12 cellular contexts compared by ENCODE assay signal in the genomic region with DNA sequence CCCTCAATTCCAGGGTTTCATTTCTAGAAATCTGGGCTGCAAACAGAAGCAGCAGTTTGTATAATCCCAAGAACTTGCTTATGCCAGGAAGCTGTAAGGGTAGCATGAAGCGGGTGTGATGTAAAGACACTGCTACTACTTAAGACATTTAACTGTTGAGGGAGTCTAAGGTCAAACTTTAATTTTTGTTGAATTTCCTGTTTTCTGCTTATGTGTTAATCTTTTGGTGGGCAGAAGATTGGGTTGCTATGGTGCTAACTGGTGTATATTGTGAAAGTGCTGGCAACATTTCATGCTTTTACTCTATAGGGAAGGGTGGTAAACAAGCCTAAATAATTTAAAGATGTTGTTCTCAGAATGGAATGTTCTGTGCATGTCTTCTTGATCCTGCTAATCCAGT. TPM values are rescaled to one million over a fixed set of nuclear protein-coding genes. Genes with fewer than 3 reads are reported as not detected.
DNase-seq lines count a peak whose midpoint lies in the region; ATAC-seq and TF ChIP-seq lines count a peak whose summit lies in the region.
"Had no signal": no experiment of that assay in that cellular context is flagged by ENCODE, and none has a peak within 500 bp of the region (broad histone marks: within the 10 kb centered on the region; RNA-seq: fewer than 3 reads in every experiment).

No MANE protein-coding gene starts in this region.

- no peaks in the 10 kb centered on the region for H3K27me3 Mint-ChIP-seq in CD4-positive, alpha-beta memory T cell
- H3K27me3 Mint-ChIP-seq in neural crest cell (ENCODE audit: low read depth), result peaks cover 15% of the 10 kb centered on the region

- no peak for ATAC-seq in GM18498 (IDR thresholded peaks at IDR 0.05; ENCODE audit: unreplicated experiment)
- ATAC-seq: body of pancreas had no signal

- peaks cover 0 to 2% (median 0%) of the 10 kb centered on the region in 8 donors for H3K9me3 Mint-ChIP-seq in CD4-positive, alpha-beta memory T cell
- H3K9me3 Mint-ChIP-seq in neural crest cell, result no peaks in the 10 kb centered on the region

- H3K27me3 ChIP-seq in CD4-positive, alpha-beta memory T cell (ENCODE audit: insufficient read depth, low read length), result no peaks in the 10 kb centered on the region
- H3K27me3 ChIP-seq: body of pancreas had no signal

- no peak overlapping the region for H3K27ac ChIP-seq in CD4-positive, alpha-beta memory T cell (ENCODE audit: low read depth, low read length)

- H3K4me3 ChIP-seq in CD4-positive, alpha-beta memory T cell (ENCODE audit: low read length in 2 of 2), result no peak overlapping the region
- H3K4me3 ChIP-seq: body of pancreas had no signal

- CTCF ChIA-PET in CD4-positive, alpha-beta memory T cell (lab: Charles Lee; ENCODE audit: partially characterized antibody), result no interaction called here

- POLR2A ChIA-PET in CD4-positive, alpha-beta memory T cell (lab: Charles Lee; ENCODE audit: partially characterized antibody), result interaction anchor here (0.6 kb wide), 1 partner anchor 14 kb away, joined by 3 read pairs; no protein-coding TSS in a partner anchor

- peak overlapping the region in 5 of 7 donors; percentile 17 to 89 (median 38) for H3K27ac Mint-ChIP-seq in CD4-positive, alpha-beta memory T cell
- H3K27ac Mint-ChIP-seq in neural crest cell (ENCODE audit: unreplicated experiment), result no peak overlapping the region

- no peaks in the 10 kb centered on the region for H3K36me3 ChIP-seq in CD4-positive, alpha-beta memory T cell (ENCODE audit: insufficient read depth, low read length)

- peaks cover 60% of the 10 kb centered on the region for H3K4me1 ChIP-seq in CD4-positive, alpha-beta memory T cell (ENCODE audit: insufficient read depth, low read length)

- no peaks in the 10 kb centered on the region for H3K9me3 ChIP-seq in CD4-positive, alpha-beta memory T cell (ENCODE audit: control insufficient read depth in 1 of 2, low read length in 2 of 2)
- H3K9me3 ChIP-seq: body of pancreas had no signal

- peaks cover 48 to 76% (median 62%) of the 10 kb centered on the region in 4 donors for H3K4me1 Mint-ChIP-seq in CD4-positive, alpha-beta memory T cell
- peaks cover 34% of the 10 kb centered on the region for H3K4me1 Mint-ChIP-seq in neural crest cell

- intact Hi-C loops in CD4-positive, alpha-beta memory T cell (cut with micrococcal nuclease), result loop anchor here (5.0 kb wide), 1 partner anchor 1749 kb away; the partner anchor contains the start of genes HADHA and HADHB

- H3K36me3 Mint-ChIP-seq in CD4-positive, alpha-beta memory T cell, result peaks cover 0 to 5% of the 10 kb centered on the region in 2 donors
- no peaks in the 10 kb centered on the region for H3K36me3 Mint-ChIP-seq in neural crest cell (ENCODE audit: low read depth)

- H3K4me3 Mint-ChIP-seq in CD4-positive, alpha-beta memory T cell, result peak overlapping the region in 7 of 8 donors; percentile 82 to 90 (median 87)
- peak overlapping the region; percentile 91 for H3K4me3 Mint-ChIP-seq in neural crest cell

- no peak for DNase-seq in CD4-positive, alpha-beta memory T cell
- DNase-seq in NOMO-1 treated with DMSO at 0.1 percent for 48 hours (lab: John Stamatoyannopoulos, UW; ENCODE audit: unreplicated experiment), result peak; percentile 78
- peak; percentile 58 for DNase-seq in dermis blood vessel endothelial cell
- DNase-seq in neural crest cell (ENCODE audit: low read depth, low spot score), result no peak
- no peak for DNase-seq in putamen (ENCODE audit: low spot score)
- no peak for DNase-seq in SHP77 treated with DMSO at 0.1 percent for 48 hours (lab: John Stamatoyannopoulos, UW)
- no peak for DNase-seq in nucleus accumbens (lab: John Stamatoyannopoulos, UW)
- DNase-seq: activated CD4-positive, alpha-beta T cell treated with anti-CD3 and anti-CD28 coated beads for 48 hours; body of pancreas; DMS79 treated with DMSO at 0.1 percent for 48 hours; NCI-H748 treated with DMSO at 0.1 percent for 48 hours had no signal

- no peak for TF ChIP-seq CTCF in neural crest cell (conservative IDR thresholded peaks at IDR 0.05)

RNA-seq across cellular contexts. Expression of gene NCOA1, which starts 2.7 kb away (rescaled TPM):
- 10 to 100 TPM; 40.6 to 46.2 TPM for total RNA-seq in CD4-positive, alpha-beta memory T cell
- polyA plus RNA-seq in CD4-positive, alpha-beta memory T cell, result 10 to 100 TPM in 1 of 2 donors, 1 to 10 TPM in 1; 5.9 to 29.0 TPM
- total RNA-seq in dermis blood vessel endothelial cell, result 12.8 and 13.1 TPM in 2 replicates
- 19.8 and 20.1 TPM in 2 replicates for total RNA-seq in neural crest cell

Comparison
In these comparisons a context has a peak if more than half of its experiments do, and no peak if none do; other contexts are left out.
1. DNase-seq: peak in NOMO-1 treated with DMSO at 0.1 percent for 48 hours (single experiment) and dermis blood vessel endothelial cell (single experiment); none in CD4-positive, alpha-beta memory T cell (0 of 5), neural crest cell (single experiment), putamen (single experiment), SHP77 treated with DMSO at 0.1 percent for 48 hours (single experiment) and nucleus accumbens (0 of 56).